9 cellular contexts compared by ENCODE assay signal in the genomic region with DNA sequence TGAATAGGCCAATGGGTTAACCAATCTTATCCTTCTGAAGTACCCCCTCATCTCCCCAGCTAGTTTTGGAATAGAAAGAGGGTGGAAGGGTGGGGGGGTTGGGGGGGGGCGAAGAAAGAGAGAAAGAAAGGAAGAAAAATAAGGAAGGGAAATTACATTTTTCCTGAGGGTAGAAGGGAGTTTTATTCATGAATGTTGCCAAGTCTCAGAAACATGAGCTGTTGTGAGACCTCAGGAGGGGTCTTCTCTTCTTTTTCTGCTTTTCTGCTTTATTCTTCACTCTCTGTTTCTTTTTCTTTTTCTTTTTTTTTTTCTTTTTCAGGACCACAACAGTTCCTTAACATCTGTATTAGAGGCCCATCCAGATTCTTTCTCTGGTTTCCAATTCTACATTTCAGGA. TPM values are rescaled to one million over a fixed set of nuclear protein-coding genes. Genes with fewer than 3 reads are reported as not detected.
"Had no signal": no experiment of that assay in that cellular context is flagged by ENCODE, and none has a peak within 500 bp of the region (broad histone marks: within the 10 kb centered on the region; RNA-seq: fewer than 3 reads in every experiment).

No MANE protein-coding gene starts in this region.

- ATAC-seq: GM12878 had no signal

- FAIRE-seq: G401.6, GM12878, GM12891, GM12892, GM18507, GM19239 had no signal

- DNase-seq: GDM1, GF-D8 had no signal

- H3K4me3 ChIP-seq: GM12878 had no signal

RNA-seq across cellular contexts. Expression of a gene that starts 6.0 kb away (rescaled TPM):
- total RNA-seq: G401, GM12878 had no signal
